In the genomic region with DNA sequence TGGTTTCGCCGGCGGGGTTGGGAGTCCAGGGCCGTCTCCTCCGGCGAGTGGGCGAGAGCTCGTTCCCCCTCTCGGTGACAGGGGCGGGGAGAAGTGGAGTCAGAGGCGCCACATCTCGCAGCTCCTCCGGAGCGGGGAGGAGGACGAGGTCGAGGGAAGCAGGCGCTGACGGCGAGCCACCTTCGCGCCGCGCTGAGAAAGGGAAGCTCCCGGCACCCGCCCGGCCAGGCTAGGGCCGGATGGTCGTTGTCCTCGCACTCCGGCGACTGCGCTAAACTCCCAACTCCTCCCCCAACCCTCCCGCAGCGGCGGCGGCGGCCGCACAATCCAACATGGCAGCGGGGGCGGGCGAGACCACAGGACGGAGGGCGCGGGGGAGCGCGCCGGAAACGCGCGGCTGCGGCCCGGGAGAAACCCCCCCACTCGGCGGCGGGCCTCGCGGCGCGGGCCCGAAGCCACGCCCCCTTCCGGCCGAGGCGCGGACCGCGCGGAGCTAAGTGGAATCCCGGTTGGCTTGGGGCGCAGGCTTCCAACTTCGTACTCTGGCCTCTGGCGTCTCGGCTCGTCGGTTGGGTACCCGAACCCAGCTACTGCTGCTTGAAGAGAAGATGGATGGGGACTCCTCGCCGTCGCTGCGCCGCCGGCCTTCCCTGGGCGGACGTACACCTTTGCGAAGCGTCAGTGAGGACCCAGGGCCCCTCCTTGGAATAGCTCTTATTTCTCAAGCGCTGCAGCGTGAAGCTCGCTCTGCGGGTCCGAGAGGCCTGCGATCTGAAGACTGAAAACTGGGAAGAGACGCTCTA, we compare ENCODE assay signal across 1 cellular context.
TF ChIP-seq lines count a peak whose summit lies in the region.

A gene (minus strand): TSS at position 270 of the 803 bp plus-strand sequence. CDS start 269 bp downstream, at position 1.

TF ChIP-seq in PFSK-1, 5 proteins besides CTCF, POLR2A, EP300 and RAD21 (continued from another document):
- TF ChIP-seq, protein P1, sequence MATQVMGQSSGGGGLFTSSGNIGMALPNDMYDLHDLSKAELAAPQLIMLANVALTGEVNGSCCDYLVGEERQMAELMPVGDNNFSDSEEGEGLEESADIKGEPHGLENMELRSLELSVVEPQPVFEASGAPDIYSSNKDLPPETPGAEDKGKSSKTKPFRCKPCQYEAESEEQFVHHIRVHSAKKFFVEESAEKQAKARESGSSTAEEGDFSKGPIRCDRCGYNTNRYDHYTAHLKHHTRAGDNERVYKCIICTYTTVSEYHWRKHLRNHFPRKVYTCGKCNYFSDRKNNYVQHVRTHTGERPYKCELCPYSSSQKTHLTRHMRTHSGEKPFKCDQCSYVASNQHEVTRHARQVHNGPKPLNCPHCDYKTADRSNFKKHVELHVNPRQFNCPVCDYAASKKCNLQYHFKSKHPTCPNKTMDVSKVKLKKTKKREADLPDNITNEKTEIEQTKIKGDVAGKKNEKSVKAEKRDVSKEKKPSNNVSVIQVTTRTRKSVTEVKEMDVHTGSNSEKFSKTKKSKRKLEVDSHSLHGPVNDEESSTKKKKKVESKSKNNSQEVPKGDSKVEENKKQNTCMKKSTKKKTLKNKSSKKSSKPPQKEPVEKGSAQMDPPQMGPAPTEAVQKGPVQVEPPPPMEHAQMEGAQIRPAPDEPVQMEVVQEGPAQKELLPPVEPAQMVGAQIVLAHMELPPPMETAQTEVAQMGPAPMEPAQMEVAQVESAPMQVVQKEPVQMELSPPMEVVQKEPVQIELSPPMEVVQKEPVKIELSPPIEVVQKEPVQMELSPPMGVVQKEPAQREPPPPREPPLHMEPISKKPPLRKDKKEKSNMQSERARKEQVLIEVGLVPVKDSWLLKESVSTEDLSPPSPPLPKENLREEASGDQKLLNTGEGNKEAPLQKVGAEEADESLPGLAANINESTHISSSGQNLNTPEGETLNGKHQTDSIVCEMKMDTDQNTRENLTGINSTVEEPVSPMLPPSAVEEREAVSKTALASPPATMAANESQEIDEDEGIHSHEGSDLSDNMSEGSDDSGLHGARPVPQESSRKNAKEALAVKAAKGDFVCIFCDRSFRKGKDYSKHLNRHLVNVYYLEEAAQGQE (IDR thresholded peaks at IDR 0.05; ENCODE audit: insufficient read depth in 1 of 2, low read depth in 2 of 2, low read length in 2 of 2): peak; percentile 15 to 30; a peak in 1 of 4 replicates
- TF ChIP-seq SIN3A (IDR thresholded peaks at IDR 0.05; ENCODE audit: borderline replicate concordance, insufficient read depth, low read length) (no peak), POLR2AphosphoS5 (IDR thresholded peaks at IDR 0.05; ENCODE audit: low read depth, low read length) (peak; percentile 93), FOXP2 (optimal IDR thresholded peaks at IDR 0.05; ENCODE audit: borderline replicate concordance, extremely low read depth, extremely low read length, insufficient read depth) (peak; percentile 76)
